In the genomic region with DNA sequence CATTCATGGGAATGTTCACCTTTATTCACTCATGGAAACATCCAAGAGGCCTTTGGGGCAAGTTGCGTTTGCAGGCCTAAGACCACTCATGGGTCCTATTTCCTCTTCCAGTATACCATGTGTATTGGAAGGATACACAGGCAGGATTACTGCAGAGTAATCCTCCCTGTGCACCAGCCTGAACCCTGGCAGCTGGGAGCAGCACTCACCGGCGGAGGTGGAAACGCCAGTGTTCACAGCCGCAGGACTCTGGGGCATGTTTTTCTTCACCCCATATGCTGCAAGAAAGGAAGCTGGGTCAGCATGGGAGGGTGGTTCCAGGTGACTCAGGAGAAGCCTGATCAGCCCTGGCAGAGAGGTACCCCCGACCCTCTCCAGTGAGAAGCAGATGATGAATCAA, we compare ENCODE assay signal across 1 cellular context.
TF ChIP-seq lines count a peak whose summit lies in the region.

No MANE protein-coding gene starts in this region.

TF ChIP-seq in H1, 55 proteins besides CTCF, POLR2A, EP300 and RAD21:
- TF ChIP-seq, protein P1, sequence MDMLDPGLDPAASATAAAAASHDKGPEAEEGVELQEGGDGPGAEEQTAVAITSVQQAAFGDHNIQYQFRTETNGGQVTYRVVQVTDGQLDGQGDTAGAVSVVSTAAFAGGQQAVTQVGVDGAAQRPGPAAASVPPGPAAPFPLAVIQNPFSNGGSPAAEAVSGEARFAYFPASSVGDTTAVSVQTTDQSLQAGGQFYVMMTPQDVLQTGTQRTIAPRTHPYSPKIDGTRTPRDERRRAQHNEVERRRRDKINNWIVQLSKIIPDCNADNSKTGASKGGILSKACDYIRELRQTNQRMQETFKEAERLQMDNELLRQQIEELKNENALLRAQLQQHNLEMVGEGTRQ (IDR thresholded peaks at IDR 0.05; ENCODE audit: low read length): no peak
- no peak for TF ChIP-seq SUZ12 (IDR thresholded peaks at IDR 0.05; ENCODE audit: low read length)
- no peak for TF ChIP-seq KDM4A (IDR thresholded peaks at IDR 0.05; ENCODE audit: low read depth, low read length, severe bottlenecking)
- no peak for TF ChIP-seq CHD2 (IDR thresholded peaks at IDR 0.05; ENCODE audit: low read length)
- no peak for TF ChIP-seq CTBP2 (IDR thresholded peaks at IDR 0.05; ENCODE audit: borderline replicate concordance, insufficient read depth, insufficient read length, low read length)
- TF ChIP-seq JUN (IDR thresholded peaks at IDR 0.05; ENCODE audit: low read depth, low read length): no peak
- TF ChIP-seq TBP (IDR thresholded peaks at IDR 0.05; ENCODE audit: low read depth, low read length): no peak
- no peak for TF ChIP-seq KDM5A (IDR thresholded peaks at IDR 0.05; ENCODE audit: low read length)
- no peak for TF ChIP-seq ASH2L (IDR thresholded peaks at IDR 0.05; ENCODE audit: low read length)
- TF ChIP-seq BACH1 (IDR thresholded peaks at IDR 0.05; ENCODE audit: low read length): no peak
- TF ChIP-seq GABPA (IDR thresholded peaks at IDR 0.05; ENCODE audit: borderline replicate concordance, insufficient read depth, low read length): no peak
